8 cellular contexts compared by ENCODE assay signal in genomic region chr12:111753144-111753881, GRCh38. TPM values are rescaled to one million over a fixed set of nuclear protein-coding genes. Genes with fewer than 3 reads are reported as not detected.
A peak's percentile ranks its signal among the peaks of the same experiment; 100 is the strongest.
DNase-seq lines count a peak whose midpoint lies in the region; ATAC-seq and TF ChIP-seq lines count a peak whose summit lies in the region.

No MANE protein-coding gene starts in this region.

- H3K27ac Mint-ChIP-seq in activated naive CD8-positive, alpha-beta T cell treated with anti-CD3 and anti-CD28 coated beads, Interleukin-2, amount 50 U/mL, for 24 hours = no peak overlapping the region

- H3K27ac ChIP-seq in VCaP = no peak overlapping the region

- H3K36me3 Mint-ChIP-seq in activated naive CD8-positive, alpha-beta T cell treated with anti-CD3 and anti-CD28 coated beads, Interleukin-2, amount 50 U/mL, for 24 hours (ENCODE audit: low read depth) = peaks cover 5% of the 10 kb centered on the region

- DNase-seq in CD1c-positive myeloid dendritic cell (ENCODE audit: extremely low spot score) (peak; percentile 49), HK-2 (ENCODE audit: unreplicated experiment) (peak; percentile 57), Right ventricle myocardium superior (peak; percentile 78), retinal pigment epithelial cell (ENCODE audit: low read depth) (peak; percentile 23), dedifferentiated amniotic fluid mesenchymal stem cell (ENCODE audit: extremely low spot score) (no peak)
- DNase-seq in stimulated activated CD4-positive, alpha-beta T cell treated with anti-CD3 and anti-CD28 coated beads, Interleukin-15, amount 100 ng/mL, for 24 hours = no peak
- DNase-seq in activated naive CD8-positive, alpha-beta T cell treated with anti-CD3 and anti-CD28 coated beads, Interleukin-2, amount 50 U/mL, for 24 hours = no peak

- intact Hi-C loops in Right ventricle myocardium superior (cut with DNase I) = loop anchor here (5.0 kb wide), 2 partner anchors 34 to 59 kb away; no protein-coding TSS in a partner anchor

- ATAC-seq in Right ventricle myocardium superior (ENCODE audit: poor library complexity) = peak; percentile 77
- ATAC-seq in activated naive CD8-positive, alpha-beta T cell treated with anti-CD3 and anti-CD28 coated beads, Interleukin-2, amount 50 U/mL, for 24 hours = no peak

- H3K27me3 Mint-ChIP-seq in activated naive CD8-positive, alpha-beta T cell treated with anti-CD3 and anti-CD28 coated beads, Interleukin-2, amount 50 U/mL, for 24 hours = no peaks in the 10 kb centered on the region

- H3K4me1 Mint-ChIP-seq in activated naive CD8-positive, alpha-beta T cell treated with anti-CD3 and anti-CD28 coated beads, Interleukin-2, amount 50 U/mL, for 24 hours = peaks cover 13% of the 10 kb centered on the region

- no peak overlapping the region for H3K4me3 Mint-ChIP-seq in activated naive CD8-positive, alpha-beta T cell treated with anti-CD3 and anti-CD28 coated beads, Interleukin-2, amount 50 U/mL, for 24 hours

- TF ChIP-seq CTCF in VCaP (conservative IDR thresholded peaks at IDR 0.05) (peak; percentile 91), retinal pigment epithelial cell (conservative IDR thresholded peaks at IDR 0.05; ENCODE audit: low read depth, low read length) (peak; percentile 79)

- no peak overlapping the region for H3K4me3 ChIP-seq in retinal pigment epithelial cell (ENCODE audit: low read length)

- H3K9me3 Mint-ChIP-seq in activated naive CD8-positive, alpha-beta T cell treated with anti-CD3 and anti-CD28 coated beads, Interleukin-2, amount 50 U/mL, for 24 hours = no peaks in the 10 kb centered on the region

RNA-seq across cellular contexts. Expression of gene ALDH2, which starts 13.4 kb away (rescaled TPM):
- 459 TPM for total RNA-seq in Right ventricle myocardium superior

Comparison
In these comparisons a context has a peak if more than half of its experiments do, and no peak if none do; other contexts are left out.
1. DNase-seq: peak in CD1c-positive myeloid dendritic cell (single experiment), HK-2 (single experiment), Right ventricle myocardium superior (single experiment) and retinal pigment epithelial cell (single experiment); none in stimulated activated CD4-positive, alpha-beta T cell treated with anti-CD3 and anti-CD28 coated beads, Interleukin-15, amount 100 ng/mL, for 24 hours (single experiment), activated naive CD8-positive, alpha-beta T cell treated with anti-CD3 and anti-CD28 coated beads, Interleukin-2, amount 50 U/mL, for 24 hours (single experiment) and dedifferentiated amniotic fluid mesenchymal stem cell (single experiment).